Comparison of ENCODE assay signal across 8 cellular contexts in genomic region chr7:77175274-77175673, GRCh38. TPM values are rescaled to one million over a fixed set of nuclear protein-coding genes. Genes with fewer than 3 reads are reported as not detected.
A peak's percentile ranks its signal among the peaks of the same experiment; 100 is the strongest.
DNase-seq lines count a peak whose midpoint lies in the region; ATAC-seq, FAIRE-seq and TF ChIP-seq lines count a peak whose summit lies in the region.
"Not testable (repeated sequence)": the region's sequence is repeated elsewhere in the genome, so short reads cannot be mapped to it uniquely, and the experiment has no call there.

No MANE protein-coding gene starts in this region.

- not testable (repeated sequence) for H3K27me3 ChIP-seq in OCI-LY3 (ENCODE audit: low read depth, low read length)

- H3K27ac ChIP-seq in OCI-LY3 (ENCODE audit: low read length) = peak overlapping the region; percentile 57

- H3K36me3 Mint-ChIP-seq in naive B cell = not testable (repeated sequence)

- peak; percentile 85 for FAIRE-seq in GM12891 (lab: Jason Lieb, UNC)

- peak; percentile 70 for ATAC-seq in GM18868 (IDR thresholded peaks at IDR 0.05; ENCODE audit: unreplicated experiment)
- peak; percentile 65 for ATAC-seq in GM19397 (IDR thresholded peaks at IDR 0.05; ENCODE audit: unreplicated experiment)
- peak; percentile 67 for ATAC-seq in GM21576 (IDR thresholded peaks at IDR 0.05; ENCODE audit: unreplicated experiment)
- peak; percentile 55 for ATAC-seq in HG02798 (IDR thresholded peaks at IDR 0.05; ENCODE audit: poor library complexity, unreplicated experiment)
- ATAC-seq in HG03159 (IDR thresholded peaks at IDR 0.05; ENCODE audit: unreplicated experiment) = peak; percentile 83
- peak; percentile 75 to 78 for ATAC-seq in naive B cell (ENCODE audit: low read depth in 2 of 2)

- TF ChIP-seq CTCF in OCI-LY3 (IDR thresholded peaks at IDR 0.05; ENCODE audit: low read depth, low read length) = not testable (repeated sequence)

- not testable (repeated sequence) for H3K27me3 Mint-ChIP-seq in naive B cell

- not testable (repeated sequence) for DNase-seq in GM12891 (ENCODE audit: insufficient read length, low spot score); naive B cell

- not testable (repeated sequence) for H3K36me3 ChIP-seq in OCI-LY3 (replicated peaks; ENCODE audit: low read depth, low read length)

- not testable (repeated sequence) for H3K9me3 Mint-ChIP-seq in naive B cell

- TF ChIP-seq POLR2A in GM12891 (IDR thresholded peaks at IDR 0.05; ENCODE audit: low read depth, low read length) = not testable (repeated sequence)

- H4K20me1 ChIP-seq in OCI-LY3 (ENCODE audit: insufficient read depth, low read length) = not testable (repeated sequence)

- H3K79me2 ChIP-seq in OCI-LY3 (ENCODE audit: low read length) = not testable (repeated sequence)

- peak overlapping the region in 2 of 6 donors; percentile 18 to 29 for H3K27ac Mint-ChIP-seq in naive B cell

- peak overlapping the region in 1 of 8 donors; percentile 16 for H3K4me3 Mint-ChIP-seq in naive B cell

- peak overlapping the region; percentile 23; the same call in 1 of the 2 replicates for H3K4me3 ChIP-seq in OCI-LY3 (ENCODE audit: low read length)

- H3K9ac ChIP-seq in OCI-LY3 (ENCODE audit: low read length) = not testable (repeated sequence)

- peak overlapping the region; percentile 56 for H3K4me2 ChIP-seq in OCI-LY3 (ENCODE audit: low read length)

- peaks cover 0 to 11% (median 7%) of the 10 kb centered on the region in 3 donors for H3K4me1 Mint-ChIP-seq in naive B cell

- H2AFZ ChIP-seq in OCI-LY3 (ENCODE audit: low read depth, low read length) = not testable (repeated sequence)

- peaks cover 18% of the 10 kb centered on the region for H3K4me1 ChIP-seq in OCI-LY3 (ENCODE audit: low read length)

- H3K9me3 ChIP-seq in OCI-LY3 (ENCODE audit: insufficient read depth, low read length) = not testable (repeated sequence)

RNA-seq across cellular contexts. Expression of gene FGL2, which starts 24.3 kb away (rescaled TPM):
- 6.5 TPM for polyA plus RNA-seq in GM12891 (2012; ENCODE audit: low read depth, missing spikeins)
- polyA plus RNA-seq in naive B cell (ENCODE audit: low read depth in 6 of 6) = 1 to 10 TPM; 1.7 to 6.9 (median 4.6) TPM

RNA-seq across cellular contexts. Expression of gene CCDC146, which starts 52.9 kb away (rescaled TPM):
- polyA plus RNA-seq in GM12891 (2012; ENCODE audit: low read depth, missing spikeins) = 1.7 TPM
- under 1 TPM in 5 of 6 donors, not detected in 1; 0.13 to 0.73 (median 0.52) TPM for polyA plus RNA-seq in naive B cell (ENCODE audit: low read depth in 6 of 6)
